ENCODE assay signal across 24 cellular contexts in genomic region chr10:130726996-130727725, GRCh38.
DNase-seq lines count a peak whose midpoint lies in the region; ATAC-seq, FAIRE-seq and TF ChIP-seq lines count a peak whose summit lies in the region.
"Had no signal": no experiment of that assay in that cellular context is flagged by ENCODE, and none has a peak within 500 bp of the region (broad histone marks: within the 10 kb centered on the region; RNA-seq: fewer than 3 reads in every experiment).

No MANE protein-coding gene starts in this region.

- H3K4me3 ChIP-seq in heart right ventricle (no peak overlapping the region), kidney (ENCODE audit: low read length in 2 of 2) (no peak overlapping the region), esophagus muscularis mucosa (no peak overlapping the region), tibial artery (no peak overlapping the region)
- H3K4me3 ChIP-seq: BLaER1 treated with 17β-estradiol and CSF1 and Interleukin-3, amounts not matched to agents 10 nM and 100 nM; GM23248 had no signal

- no peak for FAIRE-seq in kidney (lab: Jason Lieb, UNC)
- FAIRE-seq in HTR-8/SVneo (lab: Jason Lieb, UNC): no peak
- FAIRE-seq: A204.1, GM12891, GM18507, H1 had no signal

- no peak overlapping the region for H3K9ac ChIP-seq in kidney (ENCODE audit: low read length in 2 of 2)
- H3K9ac ChIP-seq: BLaER1 treated with 17β-estradiol and CSF1 and Interleukin-3, amounts not matched to agents 10 nM and 100 nM; GM23248 had no signal

- intact Hi-C loops in left ventricle myocardium superior (cut with micrococcal nuclease): no loop called here
- intact Hi-C loops in heart right ventricle (cut with DNase I): no loop called here
- intact Hi-C loops in kidney (cut with DNase I): no loop called here
- intact Hi-C loops in posterior vena cava (cut with DNase I): no loop called here
- intact Hi-C loops in esophagus muscularis mucosa (cut with DNase I): no loop called here
- intact Hi-C loops in tibial artery (cut with DNase I; ENCODE audit: low total_unique reads): no loop called here

- H3K9me3 ChIP-seq in heart right ventricle (no peaks in the 10 kb centered on the region), kidney (ENCODE audit: control insufficient read depth in 1 of 2, low read length in 2 of 2) (no peaks in the 10 kb centered on the region), esophagus muscularis mucosa (no peaks in the 10 kb centered on the region), tibial artery (no peaks in the 10 kb centered on the region)
- H3K9me3 ChIP-seq: BE2C; BLaER1 treated with 17β-estradiol and CSF1 and Interleukin-3, amounts not matched to agents 10 nM and 100 nM had no signal

- 86 to 87% methylated on average over 23 of the region's 23 CpGs for WGBS in heart right ventricle, 2 donors
- WGBS in esophagus muscularis mucosa: 83% methylated on average over 21 of the region's 23 CpGs

- ATAC-seq in left ventricle myocardium superior (no peak), heart right ventricle (no peak), GM19463 (IDR thresholded peaks at IDR 0.05; ENCODE audit: unreplicated experiment) (no peak)

- no peak for TF ChIP-seq POLR2A in esophagus muscularis mucosa (IDR thresholded peaks at IDR 0.05; ENCODE audit: low read depth)

- no peaks in the 10 kb centered on the region for H3K4me1 ChIP-seq in heart right ventricle
- H3K4me1 ChIP-seq in kidney (ENCODE audit: control insufficient read depth in 1 of 2, insufficient read depth in 1 of 2, low read depth in 1 of 2, low read length in 2 of 2): no peaks in the 10 kb centered on the region
- H3K4me1 ChIP-seq in esophagus muscularis mucosa: no peaks in the 10 kb centered on the region
- H3K4me1 ChIP-seq in tibial artery: no peaks in the 10 kb centered on the region
- H3K4me1 ChIP-seq: BE2C had no signal

- H3K27ac ChIP-seq in heart right ventricle (no peak overlapping the region), kidney (ENCODE audit: low read depth in 2 of 2, low read length in 2 of 2) (no peak overlapping the region), esophagus muscularis mucosa (replicated peaks in 1 of 4) (no peak overlapping the region), tibial artery (no peak overlapping the region)
- H3K27ac ChIP-seq: 22Rv1; BLaER1 treated with 17β-estradiol and CSF1 and Interleukin-3, amounts not matched to agents 10 nM and 100 nM; GM23248 had no signal

- DNase-seq in left ventricle myocardium superior (peak; percentile 10), heart right ventricle (no peak), kidney (peak; percentile 54), posterior vena cava (ENCODE audit: low spot score) (peak; percentile 65), esophagus muscularis mucosa (ENCODE audit: extremely low spot score) (no peak), tibial artery (no peak), HTR-8/SVneo (ENCODE audit: insufficient read length, low spot score) (no peak)
- DNase-seq: AML-193; BE2C; Calu3; CD4-positive, alpha-beta memory T cell; COR-L47; DMS53; DMS79 treated with DMSO at 0.1 percent for 48 hours; GF-D8; GM23248; HCEC 1CT had no signal

- TF ChIP-seq EP300 in esophagus muscularis mucosa (IDR thresholded peaks at IDR 0.05): no peak

- H3K36me3 ChIP-seq in heart right ventricle (no peaks in the 10 kb centered on the region), kidney (ENCODE audit: control insufficient read depth in 1 of 2, insufficient read depth in 2 of 2, low read length in 2 of 2) (no peaks in the 10 kb centered on the region), esophagus muscularis mucosa (no peaks in the 10 kb centered on the region), tibial artery (no peaks in the 10 kb centered on the region)
- H3K36me3 ChIP-seq: BE2C; BLaER1 treated with 17β-estradiol and CSF1 and Interleukin-3, amounts not matched to agents 10 nM and 100 nM had no signal

- peaks cover 0 to 43% (median 24%) of the 10 kb centered on the region in 7 donors for H3K27me3 ChIP-seq in heart right ventricle
- H3K27me3 ChIP-seq in esophagus muscularis mucosa: peaks cover 0 to 25% (median 0%) of the 10 kb centered on the region in 4 donors
- no peaks in the 10 kb centered on the region for H3K27me3 ChIP-seq in tibial artery
- H3K27me3 ChIP-seq: BE2C; BLaER1 treated with 17β-estradiol and CSF1 and Interleukin-3, amounts not matched to agents 10 nM and 100 nM had no signal

- TF ChIP-seq CTCF in heart right ventricle (IDR thresholded peaks at IDR 0.05) (no peak), kidney (IDR thresholded peaks at IDR 0.05; ENCODE audit: borderline replicate concordance, extremely low read depth, insufficient read depth) (no peak), esophagus muscularis mucosa (IDR thresholded peaks at IDR 0.05) (no peak), tibial artery (IDR thresholded peaks at IDR 0.05) (no peak)

Comparison
In these comparisons a context has a peak if more than half of its experiments do, and no peak if none do; other contexts are left out.
1. DNase-seq: peak in left ventricle myocardium superior (single experiment), kidney (single experiment) and posterior vena cava (single experiment); none in heart right ventricle (0 of 2), esophagus muscularis mucosa (single experiment), tibial artery (0 of 2) and HTR-8/SVneo (single experiment).